13 cellular contexts compared by ENCODE assay signal in the genomic region with DNA sequence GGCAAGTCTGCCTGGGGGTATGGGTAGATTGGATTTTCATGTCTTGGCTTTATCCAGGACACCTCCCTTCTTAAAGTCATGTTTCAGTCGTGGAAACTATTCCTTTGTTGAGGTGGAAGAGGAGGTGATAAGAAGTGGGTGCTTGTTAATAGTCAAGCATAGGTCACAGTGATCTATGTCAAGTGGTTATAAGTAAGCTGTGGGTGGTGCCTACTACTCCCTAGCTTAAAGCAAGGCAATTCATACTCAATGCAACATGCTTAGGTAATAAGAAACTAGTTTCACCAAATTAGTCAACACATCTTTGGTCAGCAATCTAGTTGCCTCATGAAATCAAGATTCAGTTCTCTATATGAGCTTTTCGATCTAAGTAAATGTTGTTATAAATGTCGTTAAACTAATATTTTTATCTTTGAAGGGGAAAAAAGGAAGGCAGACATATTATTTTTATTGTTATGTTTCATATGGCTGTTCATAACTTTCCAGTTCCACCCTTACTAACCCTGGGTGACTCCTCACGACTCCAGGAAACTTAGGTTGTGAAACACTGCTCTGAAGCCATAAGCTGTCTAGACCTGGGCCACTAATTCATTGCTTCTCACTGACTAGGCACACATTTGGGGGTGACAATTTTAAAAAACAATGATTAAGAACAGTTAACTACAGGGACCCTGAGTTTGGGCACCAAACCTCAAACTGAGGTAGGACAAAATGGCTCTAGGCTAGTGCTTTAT. TPM values are rescaled to one million over a fixed set of nuclear protein-coding genes. Genes with fewer than 3 reads are reported as not detected.
DNase-seq lines count a peak whose midpoint lies in the region; ATAC-seq and TF ChIP-seq lines count a peak whose summit lies in the region.
"Had no signal": no experiment of that assay in that cellular context is flagged by ENCODE, and none has a peak within 500 bp of the region (broad histone marks: within the 10 kb centered on the region; RNA-seq: fewer than 3 reads in every experiment).

No MANE protein-coding gene starts in this region.

- H3K4me1 ChIP-seq in upper lobe of right lung: no peaks in the 10 kb centered on the region

- DNase-seq in activated CD4-positive, alpha-beta T cell treated with anti-CD3 and anti-CD28 coated beads for 36 hours: no peak
- no peak for DNase-seq in activated CD4-positive, alpha-beta T cell treated with anti-CD3 and anti-CD28 coated beads for 4 hours
- DNase-seq in MV-4-11 (lab: John Stamatoyannopoulos, UW) (peak; percentile 82), upper lobe of right lung (no peak), G401 (ENCODE audit: low spot score) (no peak), 8988T (no peak), SK-N-DZ (ENCODE audit: low spot score) (no peak)
- DNase-seq: effector CD8-positive, alpha-beta T cell; NCI-H2171 treated with DMSO at 0.1 percent for 48 hours had no signal

- H3K27me3 ChIP-seq in upper lobe of right lung: no peaks in the 10 kb centered on the region

- in situ Hi-C loops in G401 (cut with HindIII; ENCODE audit: low sequenced_read_pairs): no loop called here

- H3K4me1 Mint-ChIP-seq in activated CD4-positive, alpha-beta T cell treated with anti-CD3 and anti-CD28 coated beads for 36 hours: peaks cover 4% of the 10 kb centered on the region

- no peak overlapping the region for H3K27ac ChIP-seq in upper lobe of right lung

- no peaks in the 10 kb centered on the region for H3K9me3 ChIP-seq in upper lobe of right lung

- peaks cover 12% of the 10 kb centered on the region for H3K9me3 Mint-ChIP-seq in activated CD4-positive, alpha-beta T cell treated with anti-CD3 and anti-CD28 coated beads for 36 hours (ENCODE audit: low read depth)

- intact Hi-C loops in activated CD4-positive, alpha-beta T cell treated with anti-CD3 and anti-CD28 coated beads for 36 hours (cut with DNase I, micrococcal nuclease): no loop called here
- intact Hi-C loops in upper lobe of right lung (cut with DNase I): no loop called here

- no peak for TF ChIP-seq CTCF in upper lobe of right lung (IDR thresholded peaks at IDR 0.05)

- H3K4me3 ChIP-seq in upper lobe of right lung: no peak overlapping the region

- peak; percentile 28 for ATAC-seq in activated CD4-positive, alpha-beta T cell treated with anti-CD3 and anti-CD28 coated beads for 36 hours
- ATAC-seq in HG02840 (IDR thresholded peaks at IDR 0.05; ENCODE audit: low FRiP score, unreplicated experiment) (peak; percentile 55), upper lobe of right lung (peak; percentile 80)

- H3K27me3 Mint-ChIP-seq in activated CD4-positive, alpha-beta T cell treated with anti-CD3 and anti-CD28 coated beads for 36 hours: no peaks in the 10 kb centered on the region

- H3K4me3 Mint-ChIP-seq in activated CD4-positive, alpha-beta T cell treated with anti-CD3 and anti-CD28 coated beads for 36 hours: no peak overlapping the region

- H3K36me3 Mint-ChIP-seq in activated CD4-positive, alpha-beta T cell treated with anti-CD3 and anti-CD28 coated beads for 36 hours (ENCODE audit: low read depth): peaks cover under 1% of the 10 kb centered on the region

- H3K27ac Mint-ChIP-seq in activated CD4-positive, alpha-beta T cell treated with anti-CD3 and anti-CD28 coated beads for 36 hours: no peak overlapping the region

- POLR2A ChIA-PET in activated CD4-positive, alpha-beta T cell treated with anti-CD3 and anti-CD28 coated beads for 36 hours (lab: Charles Lee): interaction anchor here (0.8 kb wide), 1 partner anchor 14 kb away, joined by 3 read pairs; no protein-coding TSS in a partner anchor

- CTCF ChIA-PET in activated CD4-positive, alpha-beta T cell treated with anti-CD3 and anti-CD28 coated beads for 36 hours (lab: Charles Lee): no interaction called here

- H3K36me3 ChIP-seq in upper lobe of right lung: no peaks in the 10 kb centered on the region

RNA-seq across cellular contexts. Expression of gene ABCB11, which starts 5.8 kb away (rescaled TPM):
- not detected for total RNA-seq in activated CD4-positive, alpha-beta T cell treated with anti-CD3 and anti-CD28 coated beads for 36 hours
- total RNA-seq in upper lobe of right lung: 0.06 TPM
- not detected in 2 replicates for total RNA-seq in G401 (2014; rRNA removed; shearing (Covaris generic))
- polyA plus RNA-seq in SK-N-DZ (2014; cell fraction: cytosol; rRNA removed): not detected in 2 replicates
- polyA plus RNA-seq in SK-N-DZ (2014; cell fraction: nucleus; rRNA removed): 0.13 TPM in 1 of 2 replicates, not detected in the other
- total RNA-seq: A172; activated CD8-positive, alpha-beta memory T cell treated with anti-CD3 and anti-CD28 coated beads for 36 hours; myocyte had no signal

RNA-seq across cellular contexts. Expression of gene DHRS9, which starts 32.5 kb away (rescaled TPM):
- 1 to 10 TPM; 4.1 to 4.8 TPM for total RNA-seq in activated CD4-positive, alpha-beta T cell treated with anti-CD3 and anti-CD28 coated beads for 36 hours
- total RNA-seq in upper lobe of right lung: 7.6 TPM
- total RNA-seq in G401 (2014; rRNA removed; shearing (Covaris generic)): not detected in 2 replicates
- not detected in 2 replicates for polyA plus RNA-seq in SK-N-DZ (2014; cell fraction: cytosol; rRNA removed)
- polyA plus RNA-seq in SK-N-DZ (2014; cell fraction: nucleus; rRNA removed): not detected in 2 replicates
- total RNA-seq: A172, myocyte had no signal

Comparison
In these comparisons a context has a peak if more than half of its experiments do, and no peak if none do; other contexts are left out.
1. ATAC-seq: peak in every context shown above with its lines; median percentile 80 in upper lobe of right lung; 55 in HG02840; 28 in activated CD4-positive, alpha-beta T cell treated with anti-CD3 and anti-CD28 coated beads for 36 hours.